ENCODE assay signal across 21 cellular contexts in genomic region chr13:43493496-43494000, GRCh38.
"Had no signal": no experiment of that assay in that cellular context is flagged by ENCODE, and none has a peak within 500 bp of the region (broad histone marks: within the 10 kb centered on the region; RNA-seq: fewer than 3 reads in every experiment).

No MANE protein-coding gene starts in this region.

- H3K4me2 ChIP-seq: hepatocyte had no signal

- H3K9me3 ChIP-seq: esophagus muscularis mucosa, gastroesophageal sphincter, heart left ventricle, lower lobe of right lung, neutrophil, pancreas, right lobe of liver, thoracic aorta, tibial nerve, upper lobe of left lung had no signal

- H3K27me3 ChIP-seq: esophagus muscularis mucosa, foreskin keratinocyte, gastroesophageal sphincter, heart left ventricle, hepatocyte, pancreas, right lobe of liver, tibial nerve, upper lobe of left lung had no signal

- H3K79me2 ChIP-seq: hepatocyte had no signal

- H3K27ac ChIP-seq: esophagus muscularis mucosa, foreskin keratinocyte, gastroesophageal sphincter, heart left ventricle, hepatocyte, lower lobe of right lung, neutrophil, pancreas, right lobe of liver, thoracic aorta, tibial nerve, upper lobe of left lung had no signal

- H3K36me3 ChIP-seq: esophagus muscularis mucosa, gastroesophageal sphincter, heart left ventricle, lower lobe of right lung, neutrophil, pancreas, right lobe of liver, thoracic aorta, tibial nerve, upper lobe of left lung had no signal

- H3K4me1 ChIP-seq: esophagus muscularis mucosa, foreskin keratinocyte, gastroesophageal sphincter, heart left ventricle, lower lobe of right lung, pancreas, right lobe of liver, tibial nerve, upper lobe of left lung had no signal

- H3K4me3 ChIP-seq: esophagus muscularis mucosa, gastroesophageal sphincter, heart left ventricle, hepatocyte, lower lobe of right lung, pancreas, right lobe of liver, thoracic aorta, tibial nerve, upper lobe of left lung had no signal

- DNase-seq: cortex of kidney; effector memory CD8-positive, alpha-beta T cell; heart left ventricle; kidney glomerular epithelial cell; left ventricle myocardium superior; lower lobe of right lung; natural killer cell; pancreas; right lobe of liver; small intestine; stimulated activated CD4-positive, alpha-beta T cell treated with anti-CD3 and anti-CD28 coated beads, Interleukin-15, amount 100 ng/mL, for 24 hours; stimulated activated CD4-positive, alpha-beta T cell treated with anti-CD3 and anti-CD28 coated beads, Interleukin-2, amount 100 ng/mL, for 48 hours; stimulated activated naive B cell treated with anti-CD40 and anti-IgM and Interleukin-4, amounts not matched to agents 10 μg/mL and 1 μg/mL and 100 μg/mL, for 72 hours; upper lobe of left lung had no signal
